ENCODE assay signal across 18 cellular contexts in genomic region chr12:2961705-2962104, GRCh38. TPM values are rescaled to one million over a fixed set of nuclear protein-coding genes. Genes with fewer than 3 reads are reported as not detected.
DNase-seq lines count a peak whose midpoint lies in the region; ATAC-seq, FAIRE-seq and TF ChIP-seq lines count a peak whose summit lies in the region.
"Had no signal": no experiment of that assay in that cellular context is flagged by ENCODE, and none has a peak within 500 bp of the region (broad histone marks: within the 10 kb centered on the region; RNA-seq: fewer than 3 reads in every experiment).

No MANE protein-coding gene starts in this region.

- intact Hi-C loops in endothelial cell of umbilical vein (cut with micrococcal nuclease) = loop anchor here (5.0 kb wide), 1 partner anchor 136 kb away; no protein-coding TSS in a partner anchor

- H3K4me3 Mint-ChIP-seq in neural progenitor cell = peak overlapping the region; percentile 84
- H3K4me3 Mint-ChIP-seq: activated T-cell treated with anti-CD3 and anti-CD28 coated beads, Interleukin-2, amount 50 U/mL, for 24 hours had no signal

- ATAC-seq in GM19035 (IDR thresholded peaks at IDR 0.05; ENCODE audit: unreplicated experiment) = no peak
- ATAC-seq in HG02798 (IDR thresholded peaks at IDR 0.05; ENCODE audit: poor library complexity, unreplicated experiment) = no peak
- ATAC-seq: left lung; sciatic nerve; stimulated activated naive CD8-positive, alpha-beta T cell treated with anti-CD3 and anti-CD28 coated beads, Interleukin-15, Interleukin-2, amounts not matched to agents 100 U/mL and 50 U/mL, for 24 hours had no signal

- FAIRE-seq in endothelial cell of umbilical vein (lab: Jason Lieb, UNC) = peak; percentile 26

- peaks cover 33% of the 10 kb centered on the region for H3F3A ChIP-seq in neural progenitor cell (ENCODE audit: low read depth)

- peaks cover 36% of the 10 kb centered on the region for H3K4me1 Mint-ChIP-seq in neural progenitor cell

- H3K27ac ChIP-seq in BLaER1 (no peak overlapping the region), endothelial cell of umbilical vein (ENCODE audit: insufficient read depth, low read depth, low read length) (no peak overlapping the region), neural progenitor cell (no peak overlapping the region)
- H3K27ac ChIP-seq: epithelial cell of prostate had no signal

- H3K36me3 Mint-ChIP-seq in neural progenitor cell = no peaks in the 10 kb centered on the region

- TF ChIP-seq POLR2A in endothelial cell of umbilical vein (IDR thresholded peaks at IDR 0.05; ENCODE audit: low read depth, low read length) = no peak

- TF ChIP-seq CTCF in endothelial cell of umbilical vein (IDR thresholded peaks at IDR 0.05; ENCODE audit: extremely low read depth in 1 of 2, insufficient read depth in 1 of 2, low read depth in 1 of 2, low read length in 2 of 2) (no peak), neural progenitor cell (IDR thresholded peaks at IDR 0.05) (no peak)

- H3K9ac ChIP-seq in BLaER1 (0 out of 2 replicates have a peak overlapping the region, but pooled peaks have one; percentile 82), endothelial cell of umbilical vein (replicated peaks; ENCODE audit: extremely low read depth, insufficient read depth, low read length) (no peak overlapping the region), neural progenitor cell (no peak overlapping the region)

- POLR2A ChIA-PET in endothelial cell of umbilical vein (lab: Charles Lee) = no interaction called here

- peaks cover 51% of the 10 kb centered on the region for H3K79me2 ChIP-seq in endothelial cell of umbilical vein (ENCODE audit: control insufficient read depth, insufficient read depth, low read length)
- H3K79me2 ChIP-seq in neural progenitor cell (ENCODE audit: low read depth) = peaks cover 58% of the 10 kb centered on the region

- no peaks in the 10 kb centered on the region for H3K9me3 Mint-ChIP-seq in neural progenitor cell
- H3K9me3 Mint-ChIP-seq: activated T-cell treated with anti-CD3 and anti-CD28 coated beads, Interleukin-2, amount 50 U/mL, for 24 hours had no signal

- H3K9me1 ChIP-seq in endothelial cell of umbilical vein (replicated peaks; ENCODE audit: control insufficient read depth, extremely low read depth, insufficient read depth, low read length) = no peaks in the 10 kb centered on the region

- H3K27me3 Mint-ChIP-seq in neural progenitor cell (ENCODE audit: insufficient read depth, low read depth) = peaks cover 26% of the 10 kb centered on the region

- H3K27ac Mint-ChIP-seq in neural progenitor cell = no peak overlapping the region
- H3K27ac Mint-ChIP-seq: activated T-cell treated with anti-CD3 and anti-CD28 coated beads, Interleukin-2, amount 50 U/mL, for 24 hours had no signal

- H4K20me1 ChIP-seq in BLaER1 (peaks cover 59% of the 10 kb centered on the region), endothelial cell of umbilical vein (replicated peaks; ENCODE audit: control insufficient read depth, extremely low read depth, insufficient read depth, low read length) (no peaks in the 10 kb centered on the region), neural progenitor cell (ENCODE audit: low read depth) (peaks cover 33% of the 10 kb centered on the region)

- peak overlapping the region; percentile 85 for H3K4me2 ChIP-seq in BLaER1
- peak overlapping the region; percentile 88 for H3K4me2 ChIP-seq in endothelial cell of umbilical vein (ENCODE audit: insufficient read depth, low read length)
- peak overlapping the region; percentile 95 for H3K4me2 ChIP-seq in neural progenitor cell

- CTCF ChIA-PET in endothelial cell of umbilical vein (lab: Charles Lee) = interaction anchor here (0.8 to 1.6 kb wide), 4 partner anchors 18 to 80 kb away, joined by 3 to 6 read pairs (median 4); no protein-coding TSS in a partner anchor

- DNase-seq in MG63 (no peak), endothelial cell of umbilical vein (ENCODE audit: low read depth, low spot score) (no peak), neural progenitor cell (ENCODE audit: low spot score) (peak; percentile 27)
- DNase-seq in activated effector memory CD4-positive, alpha-beta T cell treated with anti-CD3 and anti-CD28 coated beads, Interleukin-2, amount 50 U/mL, for 16 hours = no peak
- DNase-seq in stimulated activated CD4-positive, alpha-beta T cell treated with anti-CD3 and anti-CD28 coated beads, Interleukin-2, amount 100 ng/mL, for 48 hours = no peak
- DNase-seq: activated CD4-positive, alpha-beta T cell treated with anti-CD3 and anti-CD28 coated beads for 48 hours; activated T-cell treated with anti-CD3 and anti-CD28 coated beads, Interleukin-2, amount 50 U/mL, for 24 hours; DMS53; head of caudate nucleus; left lung; NCI-H187 treated with DMSO at 0.1 percent for 48 hours; RPMI8226; stimulated activated naive CD8-positive, alpha-beta T cell treated with anti-CD3 and anti-CD28 coated beads, Interleukin-15, Interleukin-2, amounts not matched to agents 100 U/mL and 50 U/mL, for 24 hours had no signal

- dilution Hi-C loops in endothelial cell of umbilical vein (cut with MboI; ENCODE audit: extremely low pct_ligation_motif_present, low sequenced_read_pairs) = no loop called here

- H2AFZ ChIP-seq in endothelial cell of umbilical vein (ENCODE audit: low read depth, low read length) (no peak overlapping the region), neural progenitor cell (replicated peaks) (no peak overlapping the region)

- H3K36me3 ChIP-seq in BLaER1 (peaks cover 29% of the 10 kb centered on the region), MG63 (no peaks in the 10 kb centered on the region; the same call in none of the 2 replicates), endothelial cell of umbilical vein (ENCODE audit: control insufficient read depth in 2 of 2, extremely low read depth in 1 of 2, insufficient read depth in 2 of 2, low read length in 2 of 2) (no peaks in the 10 kb centered on the region), neural progenitor cell (no peaks in the 10 kb centered on the region)
- H3K36me3 ChIP-seq: left lung had no signal

- H3K27me3 ChIP-seq in BLaER1 = no peaks in the 10 kb centered on the region
- H3K27me3 ChIP-seq in MG63 = no peaks in the 10 kb centered on the region
- no peaks in the 10 kb centered on the region for H3K27me3 ChIP-seq in endothelial cell of umbilical vein (ENCODE audit: control insufficient read depth in 2 of 2, insufficient read depth in 2 of 2, low read length in 2 of 2)
- H3K27me3 ChIP-seq in neural progenitor cell = peaks cover 43% of the 10 kb centered on the region

- H3K4me1 ChIP-seq in BLaER1 (peaks cover 39% of the 10 kb centered on the region), endothelial cell of umbilical vein (ENCODE audit: control insufficient read depth, extremely low read depth, insufficient read depth, low read length) (peaks cover 48% of the 10 kb centered on the region), neural progenitor cell (peaks cover 32% of the 10 kb centered on the region)

- H3K4me3 ChIP-seq in BLaER1 (no peak overlapping the region), MG63 (peak overlapping the region; percentile 75), endothelial cell of umbilical vein (replicated peaks in 1 of 3; ENCODE audit: insufficient read depth in 1 of 3, low read depth in 1 of 3, low read length in 3 of 3) (peak overlapping the region in 1 of 3 experiments; percentile 55), neural progenitor cell (no peak overlapping the region)

- no TSS peak for BruUV-seq in endothelial cell of umbilical vein (replicated peaks; lab: Mats Ljungman, UMichigan)

- H3K9me3 ChIP-seq in BLaER1 (no peaks in the 10 kb centered on the region), MG63 (no peaks in the 10 kb centered on the region), endothelial cell of umbilical vein (replicated peaks; ENCODE audit: control insufficient read depth, insufficient read depth, low read length) (no peaks in the 10 kb centered on the region), neural progenitor cell (ENCODE audit: low read depth) (no peaks in the 10 kb centered on the region)
- H3K9me3 ChIP-seq: left lung had no signal

TF ChIP-seq in endothelial cell of umbilical vein, 7 proteins besides CTCF, POLR2A, EP300 and RAD21:
- TF ChIP-seq FOS (IDR thresholded peaks at IDR 0.05; ENCODE audit: borderline replicate concordance, insufficient read depth, low read length) = no peak

RNA-seq across cellular contexts. Expression of gene TEAD4, which starts 2.5 kb away (rescaled TPM):
- 3.3 and 30.8 TPM in 2 replicates for total RNA-seq in MG63 (2014; rRNA removed; shearing (Covaris generic); ENCODE audit: low replicate concordance)
- total RNA-seq in endothelial cell of umbilical vein = 39.4 and 46.0 TPM in 2 replicates
- polyA plus RNA-seq in endothelial cell of umbilical vein = 34.4 and 38.4 TPM in 2 replicates
- 37.7 and 40.5 TPM in 2 replicates for polyA plus RNA-seq in endothelial cell of umbilical vein (2011; cell fraction: cytosol; rRNA removed)
- 28.5 and 31.2 TPM in 2 replicates for polyA plus RNA-seq in endothelial cell of umbilical vein (2011; cell fraction: nucleus; rRNA removed)
- 34.3 and 48.3 TPM in 2 replicates for polyA plus RNA-seq in endothelial cell of umbilical vein (2012)
- polyA minus RNA-seq in endothelial cell of umbilical vein = 20.7 and 22.7 TPM in 2 replicates
- polyA minus RNA-seq in endothelial cell of umbilical vein (2011; cell fraction: cytosol; rRNA and poly(A)+ RNA removed) = 31.2 TPM
- polyA minus RNA-seq in endothelial cell of umbilical vein (2011; cell fraction: nucleus; rRNA and poly(A)+ RNA removed) = 8.4 and 17.5 TPM in 2 replicates
- 8.8 and 22.5 TPM in 2 replicates for total RNA-seq in neural progenitor cell (ENCODE audit: low replicate concordance)
